8 cellular contexts compared by ENCODE assay signal in genomic region chr16:11258553-11259287, GRCh38.
DNase-seq lines count a peak whose midpoint lies in the region; ATAC-seq lines count a peak whose summit lies in the region.

No MANE protein-coding gene starts in this region.

- DNase-seq in GM03348 (ENCODE audit: low spot score) (peak; percentile 27), RPMI8226 (peak; percentile 90), fibroblast of gingiva (ENCODE audit: low read depth) (peak; percentile 41), pons (ENCODE audit: low spot score) (peak; percentile 93)
- no peak for DNase-seq in stimulated activated CD8-positive, alpha-beta memory T cell treated with anti-CD3 and anti-CD28 coated beads, Interleukin-4, amount 100 ng/mL, for 48 hours

- no peak for ATAC-seq in GM21367 (IDR thresholded peaks at IDR 0.05; ENCODE audit: unreplicated experiment)
- no peak for ATAC-seq in GM21526 (IDR thresholded peaks at IDR 0.05; ENCODE audit: low FRiP score, unreplicated experiment)
- ATAC-seq in GM19324 (IDR thresholded peaks at IDR 0.05; ENCODE audit: low FRiP score, unreplicated experiment) = no peak
